In the genomic region with DNA sequence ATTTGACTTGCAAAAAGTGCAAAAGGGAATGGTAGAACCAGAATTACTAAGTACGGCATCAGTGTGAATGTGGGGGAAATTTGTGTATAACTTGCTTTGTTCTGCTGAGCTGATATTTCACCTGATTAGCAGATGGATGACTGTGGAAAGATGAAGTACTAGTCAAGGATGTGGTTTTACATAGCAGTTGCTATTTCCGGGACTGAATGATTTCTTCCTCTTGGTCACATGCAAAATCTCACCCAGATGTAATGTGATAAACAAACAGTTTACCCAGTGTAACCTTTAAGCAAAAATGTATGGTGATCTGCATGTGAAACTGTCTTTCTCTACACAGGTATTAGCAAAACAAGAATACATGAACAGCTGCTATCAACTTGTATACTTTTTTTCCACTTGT, we compare ENCODE assay signal across 8 cellular contexts. TPM values are rescaled to one million over a fixed set of nuclear protein-coding genes. Genes with fewer than 3 reads are reported as not detected.
DNase-seq lines count a peak whose midpoint lies in the region; ATAC-seq and TF ChIP-seq lines count a peak whose summit lies in the region.

No MANE protein-coding gene starts in this region.

- peak overlapping the region; percentile 53 for H3K9ac ChIP-seq in DND-41 (ENCODE audit: low read depth, low read length)
- no peak overlapping the region for H3K9ac ChIP-seq in smooth muscle cell (ENCODE audit: low read depth)

- H3K27ac ChIP-seq in DND-41 (ENCODE audit: low read length) = peak overlapping the region; percentile 97
- H3K27ac ChIP-seq in smooth muscle cell (ENCODE audit: low read depth) = no peak overlapping the region

- H3K4me3 ChIP-seq in DND-41 (ENCODE audit: low read depth in 1 of 2, low read length in 2 of 2) = no peak overlapping the region
- H3K4me3 ChIP-seq in choroid plexus epithelial cell (ENCODE audit: low read depth, low read length) = no peak overlapping the region
- no peak overlapping the region for H3K4me3 ChIP-seq in smooth muscle cell

- ATAC-seq in DND-41 (ENCODE audit: insufficient read depth, low read depth) (peak; percentile 94), GM21423 (IDR thresholded peaks at IDR 0.05; ENCODE audit: unreplicated experiment) (peak; percentile 76), HG03575 (IDR thresholded peaks at IDR 0.05; ENCODE audit: extremely low read depth, insufficient number of reproducible peaks, low FRiP score, unreplicated experiment) (peak; percentile 69)

- H3K36me3 ChIP-seq in DND-41 (ENCODE audit: insufficient read depth, low read length) = peaks cover 36% of the 10 kb centered on the region
- H3K36me3 ChIP-seq in smooth muscle cell (ENCODE audit: low read depth) = peaks cover 11% of the 10 kb centered on the region

- H3K4me2 ChIP-seq in DND-41 (ENCODE audit: insufficient read depth, low read length) = peak overlapping the region; percentile 42
- no peak overlapping the region for H3K4me2 ChIP-seq in smooth muscle cell

- H4K20me1 ChIP-seq in DND-41 (ENCODE audit: insufficient read depth, low read length) (no peaks in the 10 kb centered on the region), smooth muscle cell (ENCODE audit: low read depth) (no peaks in the 10 kb centered on the region)

- DNase-seq in DND-41 (peak; percentile 46), choroid plexus epithelial cell (ENCODE audit: low read depth) (peak; percentile 66), smooth muscle cell (lab: John Stamatoyannopoulos, UW; ENCODE audit: unreplicated experiment) (no peak), HuH-7 (ENCODE audit: low spot score) (no peak), glomerular visceral epithelial cell (ENCODE audit: extremely low spot score) (no peak), NCI-H510A treated with DMSO at 0.1 percent for 48 hours (lab: John Stamatoyannopoulos, UW) (no peak)

- H3K79me2 ChIP-seq in DND-41 (ENCODE audit: insufficient read depth, low read length) (peaks cover 30% of the 10 kb centered on the region), smooth muscle cell (ENCODE audit: low read depth) (no peaks in the 10 kb centered on the region)

- TF ChIP-seq CTCF in DND-41 (IDR thresholded peaks at IDR 0.05; ENCODE audit: borderline replicate concordance, extremely low read depth, low read length, poor library complexity, severe bottlenecking) (no peak), choroid plexus epithelial cell (conservative IDR thresholded peaks at IDR 0.05; ENCODE audit: low read depth, low read length) (no peak), smooth muscle cell (IDR thresholded peaks at IDR 0.05; ENCODE audit: borderline replicate concordance, insufficient read depth, poor library complexity, severe bottlenecking) (no peak)

- H3K9me3 ChIP-seq in DND-41 (ENCODE audit: insufficient read depth, low read length, severe bottlenecking) (no peaks in the 10 kb centered on the region), smooth muscle cell (replicated peaks; ENCODE audit: low read depth) (no peaks in the 10 kb centered on the region)

- H3K27me3 ChIP-seq in DND-41 (ENCODE audit: insufficient read depth, low read length, poor library complexity) (no peaks in the 10 kb centered on the region), smooth muscle cell (ENCODE audit: low read depth) (no peaks in the 10 kb centered on the region)

- H2AFZ ChIP-seq in DND-41 (ENCODE audit: low read depth, low read length) = no peak overlapping the region
- H2AFZ ChIP-seq in smooth muscle cell (ENCODE audit: low read depth) = no peak overlapping the region

- H3K4me1 ChIP-seq in DND-41 (ENCODE audit: insufficient read depth, low read length) (peaks cover 67% of the 10 kb centered on the region), smooth muscle cell (ENCODE audit: low read depth) (peaks cover 3% of the 10 kb centered on the region)

- peaks cover 8% of the 10 kb centered on the region for H3F3A ChIP-seq in smooth muscle cell (ENCODE audit: low read depth)

- 84% methylated on average over 2 of the region's 2 CpGs for WGBS in smooth muscle cell (ENCODE audit: low lambda C conversion rate)

RNA-seq across cellular contexts. Expression of a gene that starts 46.1 kb away (rescaled TPM):
- 32.1 and 35.3 TPM in 2 replicates for total RNA-seq in smooth muscle cell
- polyA plus RNA-seq in smooth muscle cell = 11.6 and 13.3 TPM in 2 replicates

Comparison
In these comparisons a context has a peak if more than half of its experiments do, and no peak if none do; other contexts are left out.
1. DNase-seq: peak in DND-41 (single experiment) and choroid plexus epithelial cell (single experiment); none in smooth muscle cell (single experiment), HuH-7 (single experiment), glomerular visceral epithelial cell (single experiment) and NCI-H510A treated with DMSO at 0.1 percent for 48 hours (single experiment).
2. Peak in every context shown above with its lines, with median percentiles within 50 percentile points of each other: ATAC-seq.